Comparison of ENCODE assay signal across 8 cellular contexts in the genomic region with DNA sequence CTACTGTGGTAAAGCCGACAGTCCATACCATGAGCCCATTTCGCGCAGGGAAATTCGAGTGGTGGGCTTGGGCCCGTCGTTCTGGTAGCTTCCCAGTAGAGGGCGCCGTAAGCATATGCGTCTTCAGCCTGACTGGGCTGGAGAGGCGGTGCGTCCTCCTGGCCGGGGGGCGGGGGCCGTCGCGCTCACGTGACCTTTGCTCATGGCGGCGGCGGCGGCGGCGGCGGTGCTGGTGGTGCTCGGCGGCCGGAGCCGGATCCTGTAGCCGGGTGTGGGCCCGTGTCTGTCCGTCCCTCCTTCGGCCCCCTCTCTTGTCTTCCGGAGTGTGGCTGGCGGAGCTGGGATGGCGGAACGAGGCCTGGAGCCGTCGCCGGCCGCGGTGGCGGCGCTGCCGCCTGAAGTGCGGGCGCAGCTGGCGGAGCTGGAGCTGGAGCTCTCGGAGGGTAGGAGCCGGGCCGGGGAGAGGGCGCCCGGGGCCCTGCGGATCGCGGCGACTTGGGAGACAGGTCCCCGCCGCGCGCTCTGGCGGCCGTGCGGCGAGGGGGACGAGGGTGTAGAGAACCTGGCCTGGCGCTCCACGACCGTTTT. TPM values are rescaled to one million over a fixed set of nuclear protein-coding genes. Genes with fewer than 3 reads are reported as not detected.
DNase-seq lines count a peak whose midpoint lies in the region; ATAC-seq, FAIRE-seq and TF ChIP-seq lines count a peak whose summit lies in the region.

A gene with protein sequence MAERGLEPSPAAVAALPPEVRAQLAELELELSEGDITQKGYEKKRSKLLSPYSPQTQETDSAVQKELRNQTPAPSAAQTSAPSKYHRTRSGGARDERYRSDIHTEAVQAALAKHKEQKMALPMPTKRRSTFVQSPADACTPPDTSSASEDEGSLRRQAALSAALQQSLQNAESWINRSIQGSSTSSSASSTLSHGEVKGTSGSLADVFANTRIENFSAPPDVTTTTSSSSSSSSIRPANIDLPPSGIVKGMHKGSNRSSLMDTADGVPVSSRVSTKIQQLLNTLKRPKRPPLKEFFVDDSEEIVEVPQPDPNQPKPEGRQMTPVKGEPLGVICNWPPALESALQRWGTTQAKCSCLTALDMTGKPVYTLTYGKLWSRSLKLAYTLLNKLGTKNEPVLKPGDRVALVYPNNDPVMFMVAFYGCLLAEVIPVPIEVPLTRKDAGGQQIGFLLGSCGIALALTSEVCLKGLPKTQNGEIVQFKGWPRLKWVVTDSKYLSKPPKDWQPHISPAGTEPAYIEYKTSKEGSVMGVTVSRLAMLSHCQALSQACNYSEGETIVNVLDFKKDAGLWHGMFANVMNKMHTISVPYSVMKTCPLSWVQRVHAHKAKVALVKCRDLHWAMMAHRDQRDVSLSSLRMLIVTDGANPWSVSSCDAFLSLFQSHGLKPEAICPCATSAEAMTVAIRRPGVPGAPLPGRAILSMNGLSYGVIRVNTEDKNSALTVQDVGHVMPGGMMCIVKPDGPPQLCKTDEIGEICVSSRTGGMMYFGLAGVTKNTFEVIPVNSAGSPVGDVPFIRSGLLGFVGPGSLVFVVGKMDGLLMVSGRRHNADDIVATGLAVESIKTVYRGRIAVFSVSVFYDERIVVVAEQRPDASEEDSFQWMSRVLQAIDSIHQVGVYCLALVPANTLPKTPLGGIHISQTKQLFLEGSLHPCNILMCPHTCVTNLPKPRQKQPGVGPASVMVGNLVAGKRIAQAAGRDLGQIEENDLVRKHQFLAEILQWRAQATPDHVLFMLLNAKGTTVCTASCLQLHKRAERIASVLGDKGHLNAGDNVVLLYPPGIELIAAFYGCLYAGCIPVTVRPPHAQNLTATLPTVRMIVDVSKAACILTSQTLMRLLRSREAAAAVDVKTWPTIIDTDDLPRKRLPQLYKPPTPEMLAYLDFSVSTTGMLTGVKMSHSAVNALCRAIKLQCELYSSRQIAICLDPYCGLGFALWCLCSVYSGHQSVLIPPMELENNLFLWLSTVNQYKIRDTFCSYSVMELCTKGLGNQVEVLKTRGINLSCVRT (N-terminal part only) (plus strand): TSS at position 188 of the 588 bp plus-strand sequence. CDS start 156 bp downstream, at position 344.

- H3K36me3 Mint-ChIP-seq in astrocyte (ENCODE audit: low read depth, unreplicated experiment): no peaks in the 10 kb centered on the region

- H3K4me3 ChIP-seq in astrocyte (ENCODE audit: insufficient read depth, low read depth, low read length) (peak within 1 kb of the TSS; percentile 81), rectal smooth muscle tissue (ENCODE audit: low read length) (peak within 1 kb of the TSS; percentile 71), vagina (peak within 1 kb of the TSS; percentile 88 to 90)

- H3K4me1 ChIP-seq in astrocyte (ENCODE audit: insufficient read depth, low read length): peaks cover 19% of the 10 kb centered on the region
- peaks cover 8% of the 10 kb centered on the region for H3K4me1 ChIP-seq in rectal smooth muscle tissue (ENCODE audit: control insufficient read depth, insufficient read depth, low read length)
- H3K4me1 ChIP-seq in vagina: peaks cover 47% of the 10 kb centered on the region

- TF ChIP-seq CTCF in astrocyte (IDR thresholded peaks at IDR 0.05; ENCODE audit: insufficient read depth, low read depth, low read length): peak; percentile 78
- TF ChIP-seq CTCF in vagina (IDR thresholded peaks at IDR 0.05): peak; percentile 97 to 98 (median 97)

- no peaks in the 10 kb centered on the region for H3K27me3 ChIP-seq in astrocyte (ENCODE audit: insufficient read depth, low read length)
- no peaks in the 10 kb centered on the region for H3K27me3 ChIP-seq in rectal smooth muscle tissue (ENCODE audit: control insufficient read depth, insufficient read depth, low read length)
- H3K27me3 ChIP-seq in vagina: no peaks in the 10 kb centered on the region

- peaks cover 8% of the 10 kb centered on the region for H3K9me3 Mint-ChIP-seq in astrocyte (ENCODE audit: unreplicated experiment)

- H3K4me2 ChIP-seq in astrocyte (ENCODE audit: low read length): peak within 1 kb of the TSS; percentile 92

- peak within 1 kb of the TSS; percentile 83 for H2AFZ ChIP-seq in astrocyte (ENCODE audit: low read depth, low read length)

- peak within 1 kb of the TSS; percentile 93 for H3K27ac Mint-ChIP-seq in astrocyte (ENCODE audit: unreplicated experiment)

- H3K9ac ChIP-seq in astrocyte (ENCODE audit: low read length) (peak within 1 kb of the TSS; percentile 96), rectal smooth muscle tissue (ENCODE audit: low read length) (peak within 1 kb of the TSS; percentile 28)

- TF ChIP-seq POLR2A in GM18505 (IDR thresholded peaks at IDR 0.05; ENCODE audit: borderline replicate concordance, extremely low read depth, insufficient read depth, insufficient read length) (peak; percentile 65), vagina (IDR thresholded peaks at IDR 0.05) (peak in 1 of 2 donors; percentile 41)

- H3K36me3 ChIP-seq in astrocyte (ENCODE audit: insufficient read depth, low read length) (no peaks in the 10 kb centered on the region), rectal smooth muscle tissue (ENCODE audit: control insufficient read depth, insufficient read depth, low read length) (no peaks in the 10 kb centered on the region), vagina (no peaks in the 10 kb centered on the region)

- no peaks in the 10 kb centered on the region for H3K27me3 Mint-ChIP-seq in astrocyte (ENCODE audit: low read depth, unreplicated experiment)

- no peak for FAIRE-seq in astrocyte (lab: Jason Lieb, UNC)

- peaks cover 53% of the 10 kb centered on the region for H3K79me2 ChIP-seq in astrocyte (ENCODE audit: insufficient read depth, low read length)

- H3K4me1 Mint-ChIP-seq in astrocyte (ENCODE audit: low read depth, unreplicated experiment): peaks cover 31% of the 10 kb centered on the region

- intact Hi-C loops in vagina (cut with DNase I): loop anchor here (5.0 kb wide), 1 partner anchor 132 kb away; no protein-coding TSS in a partner anchor

- H4K20me1 ChIP-seq in astrocyte (ENCODE audit: insufficient read depth, low read length): peaks cover 37% of the 10 kb centered on the region

- H3K27ac ChIP-seq in astrocyte (ENCODE audit: low read depth, low read length): peak within 1 kb of the TSS; percentile 84
- peak within 1 kb of the TSS; percentile 88 for H3K27ac ChIP-seq in rectal smooth muscle tissue (ENCODE audit: low read depth, low read length)
- H3K27ac ChIP-seq in vagina: peak within 1 kb of the TSS; percentile 98

- ATAC-seq in GM18505 (IDR thresholded peaks at IDR 0.05; ENCODE audit: unreplicated experiment) (peak; percentile 82), HG02970 (IDR thresholded peaks at IDR 0.05; ENCODE audit: low FRiP score, unreplicated experiment) (peak; percentile 82)

- H3K4me3 Mint-ChIP-seq in astrocyte (ENCODE audit: unreplicated experiment): peak within 1 kb of the TSS; percentile 96

- no peaks in the 10 kb centered on the region for H3K9me3 ChIP-seq in astrocyte (ENCODE audit: insufficient read depth, low read depth, low read length)
- no peaks in the 10 kb centered on the region for H3K9me3 ChIP-seq in vagina

- DNase-seq in NCI-H1930 (lab: John Stamatoyannopoulos, UW): peak; percentile 82 to 86
- DNase-seq in T-helper 22 cell (ENCODE audit: low read depth): peak; percentile 89
- peak; percentile 58 for DNase-seq in astrocyte (ENCODE audit: low read depth)
- DNase-seq in hepatic stellate cell (ENCODE audit: low spot score): peak; percentile 82
- DNase-seq in vagina (ENCODE audit: extremely low spot score in 2 of 2): peak in 1 of 2 donors; percentile 93

RNA-seq across cellular contexts. Expression of the gene that starts here (rescaled TPM):
- 53.2 and 57.4 TPM in 2 replicates for total RNA-seq in astrocyte
- total RNA-seq in vagina: 32.2 TPM
